22 cellular contexts compared by ENCODE assay signal in the genomic region with DNA sequence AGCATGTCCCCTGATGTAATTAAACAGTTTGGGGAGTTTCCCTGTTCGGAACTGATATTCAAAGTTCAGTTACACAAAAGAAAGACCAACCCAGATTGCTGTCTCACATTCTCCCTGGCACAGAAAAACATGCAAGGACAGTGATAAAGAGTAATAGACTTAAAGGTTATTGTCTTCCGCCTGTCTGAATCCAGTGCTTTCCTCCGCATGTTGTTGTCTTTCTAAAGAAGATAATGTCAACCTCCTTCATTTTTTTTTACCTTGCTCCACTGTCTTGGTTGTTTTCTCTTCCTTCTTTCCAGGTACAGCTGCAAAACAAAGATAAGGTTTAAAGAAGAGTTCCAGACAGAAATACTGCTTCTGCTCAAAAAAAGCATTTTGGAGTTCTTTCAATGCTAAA.
"Had no signal": no experiment of that assay in that cellular context is flagged by ENCODE, and none has a peak within 500 bp of the region (broad histone marks: within the 10 kb centered on the region; RNA-seq: fewer than 3 reads in every experiment).

No MANE protein-coding gene starts in this region.

- H3K4me1 ChIP-seq: colonic mucosa, foreskin keratinocyte, right atrium auricular region, sigmoid colon, stomach, transverse colon had no signal

- H3K4me3 ChIP-seq: colonic mucosa, lung, ovary, right atrium auricular region, sigmoid colon, skin epidermis, stomach, thoracic aorta, transverse colon had no signal

- DNase-seq: colonic mucosa; dermis blood vessel endothelial cell; foreskin keratinocyte; immature natural killer cell; left cardiac atrium; left ventricle myocardium superior; mesenchymal stem cell; natural killer cell; nucleus accumbens; ovary; sigmoid colon; stimulated activated CD4-positive, alpha-beta T cell treated with anti-CD3 and anti-CD28 coated beads, Interleukin-2, amount 100 ng/mL, for 24 hours; stimulated activated naive CD4-positive, alpha-beta T cell; stomach; substantia nigra; transverse colon had no signal

- H3K27me3 ChIP-seq: colonic mucosa, foreskin keratinocyte, ovary, right atrium auricular region, sigmoid colon, stomach, transverse colon had no signal

- H3K9me3 ChIP-seq: colonic mucosa, ovary, right atrium auricular region, sigmoid colon, stomach, thoracic aorta, transverse colon had no signal

- H3K27ac ChIP-seq: colonic mucosa, foreskin keratinocyte, ovary, right atrium auricular region, sigmoid colon, skin epidermis, stomach, thoracic aorta, transverse colon had no signal

- FAIRE-seq: endothelial cell of umbilical vein, keratinocyte had no signal

- ATAC-seq: foreskin keratinocyte, left cardiac atrium, left ventricle myocardium superior, natural killer cell had no signal

- H3K36me3 ChIP-seq: colonic mucosa, ovary, right atrium auricular region, sigmoid colon, stomach, thoracic aorta, transverse colon had no signal
